ENCODE assay signal across 21 cellular contexts in the genomic region with DNA sequence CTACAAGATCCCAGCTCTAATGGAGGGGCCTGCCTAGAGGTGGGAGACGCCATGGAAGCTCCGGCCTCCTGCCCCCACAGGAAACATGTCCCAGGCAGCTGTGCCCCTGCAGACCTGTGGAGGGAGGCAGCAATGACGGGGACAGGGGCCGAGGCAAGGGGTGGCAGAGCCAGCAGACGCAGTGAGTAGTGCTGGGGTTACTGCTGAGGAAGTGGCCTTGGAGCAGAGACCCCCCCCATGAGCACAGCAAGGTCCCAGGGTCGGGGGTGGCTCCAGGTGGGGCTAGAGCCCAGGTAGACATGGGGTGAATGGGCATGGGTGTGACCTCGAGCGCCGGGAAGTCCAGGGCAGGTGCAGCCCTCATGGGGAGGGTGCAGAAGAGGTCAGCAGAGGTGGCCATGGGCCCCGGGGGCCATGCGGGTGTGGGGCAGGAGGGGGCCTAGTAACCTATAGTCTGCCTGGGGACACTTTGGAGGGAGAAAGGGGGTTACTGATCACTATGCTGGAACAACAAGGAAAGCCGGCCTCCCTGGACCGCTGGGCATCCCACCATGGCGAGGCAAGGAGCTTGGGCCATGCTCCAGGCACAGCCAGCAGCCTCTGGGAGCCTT. TPM values are rescaled to one million over a fixed set of nuclear protein-coding genes. Genes with fewer than 3 reads are reported as not detected.
DNase-seq lines count a peak whose midpoint lies in the region; ATAC-seq, FAIRE-seq and TF ChIP-seq lines count a peak whose summit lies in the region.
"Had no signal": no experiment of that assay in that cellular context is flagged by ENCODE, and none has a peak within 500 bp of the region (broad histone marks: within the 10 kb centered on the region; RNA-seq: fewer than 3 reads in every experiment).

No MANE protein-coding gene starts in this region.

- H3K4me1 Mint-ChIP-seq in osteocyte (ENCODE audit: unreplicated experiment), result peaks cover 11% of the 10 kb centered on the region
- H3K4me1 Mint-ChIP-seq: stimulated activated memory B cell treated with anti-CD40 and anti-IgM and Interleukin-4, amounts not matched to agents 10 μg/mL and 1 μg/mL and 100 μg/mL, for 72 hours had no signal

- H3K27me3 Mint-ChIP-seq in osteocyte (ENCODE audit: unreplicated experiment), result peaks cover 5% of the 10 kb centered on the region

- TF ChIP-seq CTCF in osteocyte (IDR thresholded peaks at IDR 0.05), result no peak

- peak; percentile 20 for ATAC-seq in esophagus mucosa
- no peak for ATAC-seq in HG03565 (IDR thresholded peaks at IDR 0.05; ENCODE audit: unreplicated experiment)
- ATAC-seq: activated CD4-positive, CD25-positive, alpha-beta regulatory T cell treated with anti-CD3 and anti-CD28 coated beads, Interleukin-2, amount 50 U/mL, for 24 hours; GM12878 had no signal

- H3K9me3 Mint-ChIP-seq in osteocyte (ENCODE audit: unreplicated experiment), result no peaks in the 10 kb centered on the region
- H3K9me3 Mint-ChIP-seq: HFFc6; stimulated activated memory B cell treated with anti-CD40 and anti-IgM and Interleukin-4, amounts not matched to agents 10 μg/mL and 1 μg/mL and 100 μg/mL, for 72 hours had no signal

- no peak for FAIRE-seq in urothelium cell line (lab: Jason Lieb, UNC)
- FAIRE-seq: endometrium, GM12878, GM19239 had no signal

- no peak overlapping the region for H3K4me3 Mint-ChIP-seq in osteocyte (ENCODE audit: unreplicated experiment)
- H3K4me3 Mint-ChIP-seq: HFFc6; stimulated activated memory B cell treated with anti-CD40 and anti-IgM and Interleukin-4, amounts not matched to agents 10 μg/mL and 1 μg/mL and 100 μg/mL, for 72 hours had no signal

- H3K27ac Mint-ChIP-seq in osteocyte (ENCODE audit: unreplicated experiment), result no peak overlapping the region
- H3K27ac Mint-ChIP-seq: HFFc6; stimulated activated memory B cell treated with anti-CD40 and anti-IgM and Interleukin-4, amounts not matched to agents 10 μg/mL and 1 μg/mL and 100 μg/mL, for 72 hours had no signal

- no peaks in the 10 kb centered on the region for H3K36me3 Mint-ChIP-seq in osteocyte (ENCODE audit: unreplicated experiment)
- H3K36me3 Mint-ChIP-seq: stimulated activated memory B cell treated with anti-CD40 and anti-IgM and Interleukin-4, amounts not matched to agents 10 μg/mL and 1 μg/mL and 100 μg/mL, for 72 hours had no signal

- DNase-seq in stimulated activated CD4-positive, alpha-beta T cell treated with anti-CD3 and anti-CD28 coated beads, Interleukin-4, amount 100 ng/mL, for 24 hours, result peak; percentile 0
- no peak for DNase-seq in stimulated activated CD4-positive, alpha-beta T cell treated with anti-CD3 and anti-CD28 coated beads, Interleukin-15, amount 100 ng/mL, for 24 hours
- DNase-seq in osteocyte (ENCODE audit: extremely low spot score, unreplicated experiment), result peak; percentile 83
- DNase-seq in pons (ENCODE audit: low spot score), result no peak
- DNase-seq in urothelium cell line (ENCODE audit: low spot score), result no peak
- DNase-seq: activated naive CD4-positive, alpha-beta T cell treated with anti-CD3 and anti-CD28 coated beads, Interleukin-2, amount 50 U/mL, for 16 hours; DMS79; HFFc6; IMR-90; NCI-H1436; occipital lobe; T1000; thyroid gland had no signal

RNA-seq across cellular contexts. Expression of a gene that starts 45.5 kb away (rescaled TPM):
- total RNA-seq in esophagus mucosa, result 0.04 TPM
- total RNA-seq in osteocyte, result 0.64 and 0.65 TPM in 2 replicates
- total RNA-seq: GM12878, RPMI7951 had no signal

Comparison
In these comparisons a context has a peak if more than half of its experiments do, and no peak if none do; other contexts are left out.
1. DNase-seq: peak in stimulated activated CD4-positive, alpha-beta T cell treated with anti-CD3 and anti-CD28 coated beads, Interleukin-4, amount 100 ng/mL, for 24 hours (single experiment) and osteocyte (single experiment); none in stimulated activated CD4-positive, alpha-beta T cell treated with anti-CD3 and anti-CD28 coated beads, Interleukin-15, amount 100 ng/mL, for 24 hours (single experiment), pons (single experiment) and urothelium cell line (single experiment).